14 cellular contexts compared by ENCODE assay signal in genomic region chr5:170357853-170358497, GRCh38. TPM values are rescaled to one million over a fixed set of nuclear protein-coding genes. Genes with fewer than 3 reads are reported as not detected.
DNase-seq lines count a peak whose midpoint lies in the region; ATAC-seq and TF ChIP-seq lines count a peak whose summit lies in the region.
"Had no signal": no experiment of that assay in that cellular context is flagged by ENCODE, and none has a peak within 500 bp of the region (broad histone marks: within the 10 kb centered on the region; RNA-seq: fewer than 3 reads in every experiment).

No MANE protein-coding gene starts in this region.

- H3K9me3 ChIP-seq in breast epithelium (no peaks in the 10 kb centered on the region), mammary epithelial cell (replicated peaks; ENCODE audit: insufficient read depth, low read length) (no peaks in the 10 kb centered on the region), esophagus muscularis mucosa (no peaks in the 10 kb centered on the region)
- H3K9me3 ChIP-seq in effector memory CD4-positive, alpha-beta T cell (ENCODE audit: control insufficient read depth, low read length), result no peaks in the 10 kb centered on the region

- H3K4me1 Mint-ChIP-seq in naive B cell, result peaks cover 16 to 30% (median 25%) of the 10 kb centered on the region in 3 donors
- peaks cover 6% of the 10 kb centered on the region for H3K4me1 Mint-ChIP-seq in activated T-cell treated with anti-CD3 and anti-CD28 coated beads, Interleukin-2, amount 50 U/mL, for 4 hours (ENCODE audit: low read depth)

- peak in 1 of 2 donors; percentile 79 for DNase-seq in breast epithelium (ENCODE audit: low spot score in 2 of 2)
- DNase-seq in mammary epithelial cell, result no peak
- DNase-seq in esophagus muscularis mucosa (ENCODE audit: extremely low spot score), result peak; percentile 95
- peak; percentile 24 for DNase-seq in naive B cell
- no peak for DNase-seq in effector memory CD4-positive, alpha-beta T cell
- DNase-seq in activated T-cell treated with anti-CD3 and anti-CD28 coated beads, Interleukin-2, amount 50 U/mL, for 4 hours, result no peak
- DNase-seq in iPS-NIHi7 (ENCODE audit: extremely low spot score), result no peak
- DNase-seq: 8988T; activated CD4-positive, alpha-beta T cell treated with anti-CD3 and anti-CD28 coated beads, Interleukin-2, amount 50 U/mL, for 48 hours; NCI-H2029; RPMI8226; stimulated activated CD4-positive, alpha-beta T cell treated with anti-CD3 and anti-CD28 coated beads, Interleukin-12 subunit alpha, Interleukin-12 subunit beta, amount 100 ng/mL, for 4 hours had no signal

- peak overlapping the region; percentile 21 to 81 (median 50) for H3K4me3 Mint-ChIP-seq in naive B cell
- no peak overlapping the region for H3K4me3 Mint-ChIP-seq in activated T-cell treated with anti-CD3 and anti-CD28 coated beads, Interleukin-2, amount 50 U/mL, for 4 hours
- H3K4me3 Mint-ChIP-seq: stimulated activated naive CD8-positive, alpha-beta T cell treated with anti-CD3 and anti-CD28 coated beads, Interleukin-15, Interleukin-2, amounts not matched to agents 100 ng/mL and 50 ng/mL, for 24 hours had no signal

- H3K27me3 Mint-ChIP-seq in naive B cell, result peaks cover 14 to 23% (median 22%) of the 10 kb centered on the region in 3 donors
- H3K27me3 Mint-ChIP-seq in activated T-cell treated with anti-CD3 and anti-CD28 coated beads, Interleukin-2, amount 50 U/mL, for 4 hours (ENCODE audit: low read depth), result peaks cover 12% of the 10 kb centered on the region

- H3K4me3 ChIP-seq in breast epithelium (no peak overlapping the region), mammary epithelial cell (replicated peaks in 1 of 3; ENCODE audit: insufficient read depth in 1 of 3, low read depth in 2 of 3, low read length in 3 of 3) (no peak overlapping the region), esophagus muscularis mucosa (no peak overlapping the region)
- H3K4me3 ChIP-seq in effector memory CD4-positive, alpha-beta T cell (ENCODE audit: insufficient read depth, low read depth, low read length, poor library complexity, severe bottlenecking), result no peak overlapping the region

- H4K20me1 ChIP-seq in mammary epithelial cell (ENCODE audit: insufficient read depth, low read length), result no peaks in the 10 kb centered on the region

- H3K4me1 ChIP-seq in breast epithelium, result no peaks in the 10 kb centered on the region
- no peaks in the 10 kb centered on the region for H3K4me1 ChIP-seq in mammary epithelial cell (ENCODE audit: insufficient read depth, low read length)
- H3K4me1 ChIP-seq in esophagus muscularis mucosa, result peaks cover 34 to 90% (median 81%) of the 10 kb centered on the region in 4 donors
- no peaks in the 10 kb centered on the region for H3K4me1 ChIP-seq in effector memory CD4-positive, alpha-beta T cell (ENCODE audit: control insufficient read depth, insufficient read depth, low read length, poor library complexity, severe bottlenecking)

- H3K9ac ChIP-seq in mammary epithelial cell (ENCODE audit: insufficient read depth, low read length), result no peak overlapping the region

- no peaks in the 10 kb centered on the region for H3K79me2 ChIP-seq in mammary epithelial cell (ENCODE audit: insufficient read depth, low read length)

- no peaks in the 10 kb centered on the region for H3K9me3 Mint-ChIP-seq in naive B cell
- no peaks in the 10 kb centered on the region for H3K9me3 Mint-ChIP-seq in activated T-cell treated with anti-CD3 and anti-CD28 coated beads, Interleukin-2, amount 50 U/mL, for 4 hours
- H3K9me3 Mint-ChIP-seq: stimulated activated naive CD8-positive, alpha-beta T cell treated with anti-CD3 and anti-CD28 coated beads, Interleukin-15, Interleukin-2, amounts not matched to agents 100 ng/mL and 50 ng/mL, for 24 hours had no signal

- dilution Hi-C loops in mammary epithelial cell (cut with HindIII; ENCODE audit: low sequenced_read_pairs), result no loop called here

- H3K36me3 ChIP-seq in breast epithelium (no peaks in the 10 kb centered on the region), mammary epithelial cell (ENCODE audit: insufficient read depth, low read length) (no peaks in the 10 kb centered on the region), esophagus muscularis mucosa (no peaks in the 10 kb centered on the region)
- H3K36me3 ChIP-seq in effector memory CD4-positive, alpha-beta T cell (ENCODE audit: control insufficient read depth, insufficient read depth, low read length), result no peaks in the 10 kb centered on the region

- no peak for TF ChIP-seq POLR2A in breast epithelium (IDR thresholded peaks at IDR 0.05)
- no peak for TF ChIP-seq POLR2A in esophagus muscularis mucosa (IDR thresholded peaks at IDR 0.05; ENCODE audit: low read depth)

- H3K4me2 ChIP-seq in mammary epithelial cell (ENCODE audit: insufficient read depth, low read depth, low read length), result no peak overlapping the region

- H3K27ac Mint-ChIP-seq in naive B cell, result peak overlapping the region; percentile 74 to 95 (median 80)
- H3K27ac Mint-ChIP-seq: stimulated activated naive CD8-positive, alpha-beta T cell treated with anti-CD3 and anti-CD28 coated beads, Interleukin-15, Interleukin-2, amounts not matched to agents 100 ng/mL and 50 ng/mL, for 24 hours had no signal

- intact Hi-C loops in breast epithelium (cut with DNase I; ENCODE audit: low total_unique reads) (no loop called here), mammary epithelial cell (cut with micrococcal nuclease) (no loop called here), esophagus muscularis mucosa (cut with DNase I) (no loop called here)

- no peak overlapping the region for H2AFZ ChIP-seq in mammary epithelial cell (ENCODE audit: low read depth, low read length)

- TF ChIP-seq CTCF in breast epithelium (IDR thresholded peaks at IDR 0.05) (no peak), mammary epithelial cell (conservative IDR thresholded peaks at IDR 0.05 in 1 of 2, IDR thresholded peaks at IDR 0.05 in 1 of 2; ENCODE audit: extremely low read depth in 1 of 2, insufficient read depth in 1 of 2, low read depth in 1 of 2, low read length in 2 of 2) (no peak), esophagus muscularis mucosa (IDR thresholded peaks at IDR 0.05) (no peak)

- no peaks in the 10 kb centered on the region for H3K27me3 ChIP-seq in breast epithelium
- no peaks in the 10 kb centered on the region for H3K27me3 ChIP-seq in mammary epithelial cell (ENCODE audit: insufficient read depth, low read length)
- no peaks in the 10 kb centered on the region for H3K27me3 ChIP-seq in esophagus muscularis mucosa
- H3K27me3 ChIP-seq in effector memory CD4-positive, alpha-beta T cell (replicated peaks; ENCODE audit: control insufficient read depth, insufficient read depth, low read length, poor library complexity, severe bottlenecking), result peaks cover 5% of the 10 kb centered on the region

- H3K27ac ChIP-seq in breast epithelium (peak overlapping the region; percentile 12 to 49), mammary epithelial cell (ENCODE audit: insufficient read depth, low read depth, low read length) (no peak overlapping the region), esophagus muscularis mucosa (replicated peaks in 1 of 4) (peak overlapping the region; percentile 25 to 45 (median 36))
- no peak overlapping the region for H3K27ac ChIP-seq in effector memory CD4-positive, alpha-beta T cell (ENCODE audit: insufficient read depth, low read length, poor library complexity, severe bottlenecking)

- no peaks in the 10 kb centered on the region for H3K36me3 Mint-ChIP-seq in naive B cell
- H3K36me3 Mint-ChIP-seq in activated T-cell treated with anti-CD3 and anti-CD28 coated beads, Interleukin-2, amount 50 U/mL, for 4 hours (ENCODE audit: insufficient read depth), result no peaks in the 10 kb centered on the region

- in situ Hi-C loops in mammary epithelial cell (cut with MboI; ENCODE audit: low sequenced_read_pairs in 2 of 2), result no loop called here

- CTCF ChIA-PET in mammary epithelial cell (lab: Charles Lee; ENCODE audit: low non-redundant PET), result no interaction called here

- no peak for TF ChIP-seq EP300 in esophagus muscularis mucosa (IDR thresholded peaks at IDR 0.05)

- ATAC-seq in naive B cell (ENCODE audit: low read depth in 2 of 2) (peak; percentile 78 to 80), GM21619 (IDR thresholded peaks at IDR 0.05; ENCODE audit: unreplicated experiment) (no peak)
- ATAC-seq in activated T-cell treated with anti-CD3 and anti-CD28 coated beads, Interleukin-2, amount 50 U/mL, for 4 hours, result no peak

- no TSS peak for BruUV-seq in mammary epithelial cell (replicated peaks; lab: Mats Ljungman, UMichigan)

- 20% methylated on average over 7 of the region's 10 CpGs for WGBS in mammary epithelial cell (ENCODE audit: low coverage, missing lambda C conversion rate)
- 65% methylated on average over 8 of the region's 10 CpGs for WGBS in esophagus muscularis mucosa

RNA-seq across cellular contexts. Expression of gene KCNMB1, which starts 31.2 kb away (rescaled TPM):
- total RNA-seq in breast epithelium (1 to 10 TPM in 2 of 3 donors, under 1 TPM in 1; 0.16 to 6.6 (median 5.1) TPM), mammary epithelial cell (under 1 TPM in 1 of 2 donors, not detected in 1; 0.50 TPM), esophagus muscularis mucosa (10 to 100 TPM; 45.6 to 83.0 (median 78.8) TPM)
- polyA plus RNA-seq in mammary epithelial cell (not detected), naive B cell (ENCODE audit: low read depth in 6 of 6) (not detected)
- not detected for polyA minus RNA-seq in mammary epithelial cell
- under 1 TPM in 1 of 3 donors, not detected in 2; 0.03 TPM for total RNA-seq in activated T-cell treated with anti-CD3 and anti-CD28 coated beads, Interleukin-2, amount 50 U/mL, for 4 hours

Comparison
In these comparisons a context has a peak if more than half of its experiments do, and no peak if none do; other contexts are left out.
1. H3K27ac ChIP-seq: peak in breast epithelium (2 of 2) and esophagus muscularis mucosa (4 of 4); none in mammary epithelial cell (single experiment) and effector memory CD4-positive, alpha-beta T cell (single experiment).
2. DNase-seq: peak in esophagus muscularis mucosa (single experiment) and naive B cell (single experiment); none in mammary epithelial cell (single experiment), effector memory CD4-positive, alpha-beta T cell (0 of 3), activated T-cell treated with anti-CD3 and anti-CD28 coated beads, Interleukin-2, amount 50 U/mL, for 4 hours (single experiment) and iPS-NIHi7 (single experiment).
3. ATAC-seq: peak in naive B cell (2 of 2); none in GM21619 (single experiment) and activated T-cell treated with anti-CD3 and anti-CD28 coated beads, Interleukin-2, amount 50 U/mL, for 4 hours (0 of 2).
4. RNA of gene KCNMB1, which starts 31.2 kb away (total RNA-seq): 45.6 to 83.0 TPM in esophagus muscularis mucosa; 0.16 to 6.6 TPM in breast epithelium, 0.50 TPM in mammary epithelial cell and 0.03 TPM in activated T-cell treated with anti-CD3 and anti-CD28 coated beads, Interleukin-2, amount 50 U/mL, for 4 hours; every median in the first group is over 4 times any median in the second.